In the genomic region with DNA sequence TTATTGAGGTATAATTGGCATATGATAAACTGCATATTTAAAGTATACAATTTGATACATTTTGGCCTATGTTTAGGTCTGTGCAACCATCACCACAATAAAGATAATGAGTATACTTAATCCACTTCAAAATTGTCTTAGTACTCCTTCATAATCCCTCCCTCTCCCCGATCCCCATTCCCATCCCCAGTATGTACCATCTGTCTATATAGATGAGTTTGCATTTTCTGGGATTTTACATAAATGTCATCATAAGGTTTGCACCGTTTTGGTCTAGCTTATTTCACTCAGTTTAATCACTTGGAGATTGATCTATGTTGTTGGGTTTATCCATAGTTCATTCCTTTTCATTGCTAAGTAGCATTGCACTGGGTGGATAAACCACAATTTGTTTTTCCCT, we compare ENCODE assay signal across 22 cellular contexts.
"Had no signal": no experiment of that assay in that cellular context is flagged by ENCODE, and none has a peak within 500 bp of the region (broad histone marks: within the 10 kb centered on the region; RNA-seq: fewer than 3 reads in every experiment).

No MANE protein-coding gene starts in this region.

- DNase-seq: activated CD4-positive, alpha-beta T cell treated with anti-CD3 and anti-CD28 coated beads for 1 hour; activated CD4-positive, alpha-beta T cell treated with anti-CD3 and anti-CD28 coated beads for 4 hours; activated CD4-positive, alpha-beta T cell treated with anti-CD3 and anti-CD28 coated beads, Interleukin-2, amount 50 U/mL, for 1 hour; activated CD4-positive, alpha-beta T cell treated with anti-CD3 and anti-CD28 coated beads, Interleukin-2, amount 50 U/mL, for 48 hours; activated CD8-positive, alpha-beta memory T cell treated with anti-CD3 and anti-CD28 coated beads for 24 hours; activated CD8-positive, alpha-beta memory T cell treated with anti-CD3 and anti-CD28 coated beads, Interleukin-2, amount 50 U/mL, for 4 hours; activated CD8-positive, alpha-beta T cell treated with anti-CD3 and anti-CD28 coated beads for 36 hours; activated gamma-delta T cell; activated naive CD4-positive, alpha-beta T cell; activated naive CD4-positive, alpha-beta T cell treated with anti-CD3 and anti-CD28 coated beads, Interleukin-2, amount 10 ng/mL, durations not matched to agents 7 days and 5 days; activated naive CD8-positive, alpha-beta T cell treated with anti-CD3 and anti-CD28 coated beads, Interleukin-2, amount 10 ng/mL, durations not matched to agents 7 days and 5 days; activated T-cell treated with anti-CD3 and anti-CD28 coated beads, Interleukin-2, amount 50 U/mL, for 1 hour; activated T-cell treated with anti-CD3 and anti-CD28 coated beads, Interleukin-2, amount 50 U/mL, for 72 hours; central memory CD4-positive, alpha-beta T cell; cerebellar nuclear complex; colonic mucosa; effector CD8-positive, alpha-beta T cell; esophagus squamous epithelium; foreskin melanocyte; heart right ventricle; T-helper 17 cell; T1000 had no signal
